ENCODE assay signal across 2 cellular contexts in the genomic region with DNA sequence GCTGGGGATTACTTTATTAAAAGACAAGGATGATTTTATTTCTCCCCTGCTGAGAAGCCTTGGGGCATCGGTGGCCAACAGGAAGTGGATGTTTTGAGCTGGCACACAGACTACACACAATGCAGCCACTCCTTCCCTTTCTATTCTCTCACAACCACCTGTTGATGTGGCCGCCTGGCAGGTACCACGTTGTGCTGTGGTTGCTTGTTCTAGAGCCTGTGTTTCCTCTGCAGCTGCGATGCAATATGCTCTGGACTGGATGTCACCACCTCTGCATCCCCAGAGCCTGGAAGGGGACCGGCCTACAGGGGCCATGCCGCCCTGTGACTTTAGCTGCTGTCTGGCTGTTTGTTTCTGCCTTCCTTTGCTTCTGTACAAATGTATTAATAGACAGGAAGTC.
TF ChIP-seq lines count a peak whose summit lies in the region.

No MANE protein-coding gene starts in this region.

TF ChIP-seq in IMR-90, 13 proteins besides CTCF, POLR2A, EP300 and RAD21:
- TF ChIP-seq NFE2L2 (IDR thresholded peaks at IDR 0.05; ENCODE audit: low read depth, low read length) (no peak), BHLHE40 (IDR thresholded peaks at IDR 0.05; ENCODE audit: low read depth, low read length) (no peak), MAFK (IDR thresholded peaks at IDR 0.05; ENCODE audit: low read depth, low read length) (no peak), CEBPB (IDR thresholded peaks at IDR 0.05; ENCODE audit: low read depth, low read length) (no peak), FOS (IDR thresholded peaks at IDR 0.05; ENCODE audit: low read depth, low read length) (no peak), MAZ (IDR thresholded peaks at IDR 0.05; ENCODE audit: borderline replicate concordance, low read depth, low read length) (no peak), RCOR1 (IDR thresholded peaks at IDR 0.05; ENCODE audit: insufficient replicate concordance, low read length) (no peak)

TF ChIP-seq in HepG2, 621 proteins besides CTCF, POLR2A, EP300 and RAD21:
- no peak for TF ChIP-seq KDM1A (CRISPR knock-in tag; IDR thresholded peaks at IDR 0.05)
- TF ChIP-seq MXI1 (IDR thresholded peaks at IDR 0.05; ENCODE audit: borderline replicate concordance, low read depth, low read length), result no peak
- no peak for TF ChIP-seq SP4 (CRISPR knock-in tag; IDR thresholded peaks at IDR 0.05)
- no peak for TF ChIP-seq ATRX (CRISPR knock-in tag; IDR thresholded peaks at IDR 0.05; ENCODE audit: borderline replicate concordance)
- no peak for TF ChIP-seq ZSCAN25 (CRISPR knock-in tag; IDR thresholded peaks at IDR 0.05)
